25 cellular contexts compared by ENCODE assay signal in the genomic region with DNA sequence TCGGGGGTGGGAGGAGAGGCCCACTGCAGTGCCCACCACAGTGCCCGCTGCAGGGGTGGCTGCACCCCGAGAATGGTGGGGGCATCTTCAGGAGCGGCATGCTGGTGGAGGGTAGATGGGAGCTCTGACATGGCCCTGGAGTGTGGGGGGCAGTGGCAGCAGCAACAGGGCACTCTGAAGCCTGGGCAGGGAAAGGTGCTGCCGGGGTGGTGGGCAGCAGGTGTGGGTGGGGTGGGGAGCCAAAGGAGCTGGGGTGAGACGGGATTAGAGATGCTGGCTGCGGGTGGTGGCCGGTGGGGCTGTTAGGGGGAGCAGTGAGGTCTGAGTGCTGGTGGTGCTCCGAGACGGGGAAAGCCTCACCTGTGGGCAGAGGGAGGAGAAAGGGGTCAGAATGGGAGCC. TPM values are rescaled to one million over a fixed set of nuclear protein-coding genes. Genes with fewer than 3 reads are reported as not detected.
A peak's percentile ranks its signal among the peaks of the same experiment; 100 is the strongest.
DNase-seq lines count a peak whose midpoint lies in the region; ATAC-seq and TF ChIP-seq lines count a peak whose summit lies in the region.
"Had no signal": no experiment of that assay in that cellular context is flagged by ENCODE, and none has a peak within 500 bp of the region (broad histone marks: within the 10 kb centered on the region; RNA-seq: fewer than 3 reads in every experiment).

No MANE protein-coding gene starts in this region.

- no peaks in the 10 kb centered on the region for H3K4me1 Mint-ChIP-seq in activated T-cell treated with anti-CD3 and anti-CD28 coated beads, Interleukin-2, amount 50 U/mL, for 72 hours (ENCODE audit: low read depth)
- H3K4me1 Mint-ChIP-seq: activated CD4-positive, alpha-beta memory T cell treated with anti-CD3 and anti-CD28 coated beads, Interleukin-2, amount 10 ng/mL, durations not matched to agents 7 days and 5 days had no signal

- no peaks in the 10 kb centered on the region for H3K9me3 Mint-ChIP-seq in activated T-cell treated with anti-CD3 and anti-CD28 coated beads, Interleukin-2, amount 50 U/mL, for 72 hours
- H3K9me3 Mint-ChIP-seq: activated CD4-positive, alpha-beta memory T cell treated with anti-CD3 and anti-CD28 coated beads, Interleukin-2, amount 10 ng/mL, durations not matched to agents 7 days and 5 days; brain; immature natural killer cell; stimulated activated naive B cell treated with anti-CD40 and anti-IgM and Interleukin-4, amounts not matched to agents 10 μg/mL and 1 μg/mL and 100 μg/mL, for 72 hours had no signal

- CTCF ChIA-PET in IMR-90 (lab: Yijun Ruan, JAX): no interaction called here

- TF ChIP-seq CTCF in IMR-90 (conservative IDR thresholded peaks at IDR 0.05; ENCODE audit: low read depth, low read length) (no peak), esophagus muscularis mucosa (IDR thresholded peaks at IDR 0.05) (no peak), sigmoid colon (IDR thresholded peaks at IDR 0.05) (no peak), uterus (IDR thresholded peaks at IDR 0.05) (no peak)

- ATAC-seq in IMR-90 (ENCODE audit: low read depth) (no peak), HG02840 (IDR thresholded peaks at IDR 0.05; ENCODE audit: low FRiP score, unreplicated experiment) (no peak)
- no peak for ATAC-seq in activated T-cell treated with anti-CD3 and anti-CD28 coated beads, Interleukin-2, amount 50 U/mL, for 72 hours (replicated peaks in 1 of 2)
- ATAC-seq: HCT116; HepG2; right lobe of liver; SK-N-SH treated with all-trans-retinoic acid at 6 μM for 48 hours; stimulated activated naive B cell treated with anti-CD40 and anti-IgM and Interleukin-4, amounts not matched to agents 10 μg/mL and 1 μg/mL and 100 μg/mL, for 72 hours had no signal

- peaks cover 30% of the 10 kb centered on the region for H3K4me1 ChIP-seq in IMR-90 (ENCODE audit: control insufficient read depth, insufficient read depth, low read length)
- H3K4me1 ChIP-seq in esophagus muscularis mucosa: peaks cover 45 to 74% (median 52%) of the 10 kb centered on the region in 4 donors
- peaks cover 0 to 71% (median 57%) of the 10 kb centered on the region in 4 donors for H3K4me1 ChIP-seq in sigmoid colon
- peaks cover 0 to 13% of the 10 kb centered on the region in 2 donors for H3K4me1 ChIP-seq in uterus
- H3K4me1 ChIP-seq: BLaER1 had no signal

- H2BK120ac ChIP-seq in IMR-90 (ENCODE audit: low read depth, low read length): no peak overlapping the region; the same call in 1 of the 2 replicates

- no peaks in the 10 kb centered on the region for H3K27me3 Mint-ChIP-seq in activated T-cell treated with anti-CD3 and anti-CD28 coated beads, Interleukin-2, amount 50 U/mL, for 72 hours (ENCODE audit: low read depth)
- H3K27me3 Mint-ChIP-seq: activated CD4-positive, alpha-beta memory T cell treated with anti-CD3 and anti-CD28 coated beads, Interleukin-2, amount 10 ng/mL, durations not matched to agents 7 days and 5 days; brain; stimulated activated naive B cell treated with anti-CD40 and anti-IgM and Interleukin-4, amounts not matched to agents 10 μg/mL and 1 μg/mL and 100 μg/mL, for 72 hours had no signal

- H3K18ac ChIP-seq in IMR-90 (ENCODE audit: low read depth, low read length): no peak overlapping the region

- peaks cover 56% of the 10 kb centered on the region for H3K36me3 ChIP-seq in IMR-90 (ENCODE audit: control insufficient read depth, insufficient read depth, low read length)
- H3K36me3 ChIP-seq in esophagus muscularis mucosa: peaks cover 12 to 73% (median 54%) of the 10 kb centered on the region in 4 donors
- H3K36me3 ChIP-seq in sigmoid colon: peaks cover 6 to 64% (median 21%) of the 10 kb centered on the region in 4 donors
- no peaks in the 10 kb centered on the region for H3K36me3 ChIP-seq in uterus

- no peak for TF ChIP-seq RAD21 in IMR-90 (IDR thresholded peaks at IDR 0.05; ENCODE audit: low read length)

- 0 out of 4 replicates have a peak overlapping the region, but pooled peaks of 1 of the 2 experiments have one; percentile 44 for H4K8ac ChIP-seq in IMR-90 (ENCODE audit: low read depth in 2 of 2, low read length in 2 of 2)

- H3K4ac ChIP-seq in IMR-90 (ENCODE audit: low read depth, low read length): peak overlapping the region; percentile 62; the same call in 1 of the 2 replicates

- dilution Hi-C loops in IMR-90 (cut with HindIII; ENCODE audit: low sequenced_read_pairs, unreplicated experiment): no loop called here

- H3K4me3 ChIP-seq in IMR-90 (ENCODE audit: insufficient read depth, low read depth, low read length): no peak overlapping the region
- H3K4me3 ChIP-seq in esophagus muscularis mucosa: no peak overlapping the region
- H3K4me3 ChIP-seq in sigmoid colon: no peak overlapping the region
- no peak overlapping the region for H3K4me3 ChIP-seq in uterus
- H3K4me3 ChIP-seq: BLaER1, right lobe of liver, suprapubic skin had no signal

- H2BK20ac ChIP-seq in IMR-90 (ENCODE audit: low read depth, low read length): no peak overlapping the region

- H4K5ac ChIP-seq in IMR-90 (ENCODE audit: low read depth, low read length): no peak overlapping the region

- no peak overlapping the region for H2AK9ac ChIP-seq in IMR-90 (replicated peaks; ENCODE audit: low read depth, low read length, poor library complexity)

- H2BK15ac ChIP-seq in IMR-90 (ENCODE audit: low read depth, low read length): no peak overlapping the region

- H3K27ac Mint-ChIP-seq in activated T-cell treated with anti-CD3 and anti-CD28 coated beads, Interleukin-2, amount 50 U/mL, for 72 hours: no peak overlapping the region
- H3K27ac Mint-ChIP-seq: activated CD4-positive, alpha-beta memory T cell treated with anti-CD3 and anti-CD28 coated beads, Interleukin-2, amount 10 ng/mL, durations not matched to agents 7 days and 5 days; brain; stimulated activated naive B cell treated with anti-CD40 and anti-IgM and Interleukin-4, amounts not matched to agents 10 μg/mL and 1 μg/mL and 100 μg/mL, for 72 hours had no signal

- TF ChIP-seq POLR2A in IMR-90 (IDR thresholded peaks at IDR 0.05; ENCODE audit: low read depth, low read length) (no peak), esophagus muscularis mucosa (IDR thresholded peaks at IDR 0.05; ENCODE audit: low read depth) (no peak), sigmoid colon (IDR thresholded peaks at IDR 0.05) (no peak), uterus (IDR thresholded peaks at IDR 0.05) (no peak)

- peaks cover 50 to 76% of the 10 kb centered on the region in 2 experiments for H3K79me1 ChIP-seq in IMR-90 (ENCODE audit: low read depth in 1 of 2, low read length in 2 of 2)

- intact Hi-C loops in IMR-90 (cut with micrococcal nuclease) (no loop called here), esophagus muscularis mucosa (cut with DNase I) (no loop called here), sigmoid colon (cut with DNase I) (no loop called here), uterus (cut with DNase I; ENCODE audit: low total_unique reads) (no loop called here)

- 0 out of 2 replicates have a peak overlapping the region, but pooled peaks have one; percentile 5 for H3K23ac ChIP-seq in IMR-90 (ENCODE audit: low read depth, low read length)

- BruUV-seq in IMR-90 (replicated peaks; lab: Mats Ljungman, UMichigan): no TSS peak

- no peak overlapping the region for H3K4me3 Mint-ChIP-seq in activated T-cell treated with anti-CD3 and anti-CD28 coated beads, Interleukin-2, amount 50 U/mL, for 72 hours
- H3K4me3 Mint-ChIP-seq: activated CD4-positive, alpha-beta memory T cell treated with anti-CD3 and anti-CD28 coated beads, Interleukin-2, amount 10 ng/mL, durations not matched to agents 7 days and 5 days; brain; immature natural killer cell; stimulated activated naive B cell treated with anti-CD40 and anti-IgM and Interleukin-4, amounts not matched to agents 10 μg/mL and 1 μg/mL and 100 μg/mL, for 72 hours had no signal

- H3K9me1 ChIP-seq in IMR-90 (ENCODE audit: insufficient read depth, low read length): peaks cover 29% of the 10 kb centered on the region

- no peak overlapping the region for H4K91ac ChIP-seq in IMR-90 (ENCODE audit: insufficient read depth, low read depth, low read length)

- no peak overlapping the region for H3K4me2 ChIP-seq in IMR-90 (ENCODE audit: low read depth, low read length)
- H3K4me2 ChIP-seq: BLaER1 had no signal

- H3K27me3 ChIP-seq in IMR-90 (ENCODE audit: control insufficient read depth, insufficient read depth, low read length) (no peaks in the 10 kb centered on the region), esophagus muscularis mucosa (no peaks in the 10 kb centered on the region), sigmoid colon (no peaks in the 10 kb centered on the region), uterus (no peaks in the 10 kb centered on the region)
- H3K27me3 ChIP-seq: BLaER1, right lobe of liver, suprapubic skin had no signal

- H2BK5ac ChIP-seq in IMR-90 (ENCODE audit: low read depth, low read length, poor library complexity, severe bottlenecking): peak overlapping the region; percentile 90

- H2AFZ ChIP-seq in IMR-90 (replicated peaks; ENCODE audit: low read length, poor library complexity): no peak overlapping the region
- H2AFZ ChIP-seq: parathyroid adenoma had no signal

- H3K9me3 ChIP-seq in IMR-90 (ENCODE audit: control insufficient read depth, insufficient read depth, low read length): no peaks in the 10 kb centered on the region
- no peaks in the 10 kb centered on the region for H3K9me3 ChIP-seq in esophagus muscularis mucosa
- no peaks in the 10 kb centered on the region for H3K9me3 ChIP-seq in sigmoid colon
- H3K9me3 ChIP-seq in uterus: no peaks in the 10 kb centered on the region
- H3K9me3 ChIP-seq: BLaER1, right lobe of liver, suprapubic skin had no signal

- peaks cover 32% of the 10 kb centered on the region for H4K20me1 ChIP-seq in IMR-90 (ENCODE audit: insufficient read depth, low read length)

- H3K36me3 Mint-ChIP-seq in activated T-cell treated with anti-CD3 and anti-CD28 coated beads, Interleukin-2, amount 50 U/mL, for 72 hours (ENCODE audit: insufficient read depth in 2 of 2): peaks cover 6 to 7% of the 10 kb centered on the region in 2 donors

- no peak overlapping the region for H3K9ac ChIP-seq in IMR-90 (ENCODE audit: low read depth, low read length)
- H3K9ac ChIP-seq: BLaER1, parathyroid adenoma had no signal

- H3K14ac ChIP-seq in IMR-90 (replicated peaks; ENCODE audit: low read depth, low read length): no peak overlapping the region

- no peak overlapping the region for H2AK5ac ChIP-seq in IMR-90 (ENCODE audit: low read depth, low read length)

- DNase-seq in IMR-90: no peak
- DNase-seq in esophagus muscularis mucosa (ENCODE audit: extremely low spot score): no peak
- DNase-seq in sigmoid colon: no peak
- DNase-seq in uterus: no peak
- DNase-seq in activated T-cell treated with anti-CD3 and anti-CD28 coated beads, Interleukin-2, amount 50 U/mL, for 72 hours: no peak
- no peak for DNase-seq in NCI-H2029 treated with DMSO at 0.1 percent for 48 hours (lab: John Stamatoyannopoulos, UW)
- DNase-seq: activated CD4-positive, alpha-beta memory T cell treated with anti-CD3 and anti-CD28 coated beads, Interleukin-2, amount 10 ng/mL, durations not matched to agents 7 days and 5 days; activated CD8-positive, alpha-beta memory T cell treated with anti-CD3 and anti-CD28 coated beads, Interleukin-2, amount 50 U/mL, for 4 hours; activated naive CD4-positive, alpha-beta T cell treated with anti-CD3 and anti-CD28 coated beads, Interleukin-2, amount 50 U/mL, for 16 hours; DMS53; immature natural killer cell; NCI-H1417 treated with DMSO at 0.1 percent for 48 hours; NCI-H2081; NCI-H524 treated with DMSO at 0.1 percent for 48 hours; NK-92 treated with Interleukin-12 subunit alpha and Interleukin-12 subunit beta, amount 100 ng/mL, for 24 hours; right lobe of liver; stimulated activated naive B cell treated with anti-CD40 and anti-IgM and Interleukin-4, amounts not matched to agents 10 μg/mL and 1 μg/mL and 100 μg/mL, for 72 hours had no signal

- peak overlapping the region; percentile 83; the same call in 1 of the 2 replicates for H3K27ac ChIP-seq in IMR-90 (ENCODE audit: insufficient read depth, low read length)
- peak overlapping the region; percentile 75 to 82 (median 80) for H3K27ac ChIP-seq in esophagus muscularis mucosa (replicated peaks in 1 of 4)
- peak overlapping the region; percentile 72 to 83 (median 76) for H3K27ac ChIP-seq in sigmoid colon
- peak overlapping the region; percentile 71 to 89 for H3K27ac ChIP-seq in uterus
- H3K27ac ChIP-seq: BLaER1, parathyroid adenoma, right lobe of liver, suprapubic skin had no signal

- WGBS in IMR-90 (ENCODE audit: extremely low coverage in 2 of 2, insufficient read length in 1 of 2), 2 experiments: 93% methylated on average over 8 of the region's 10 CpGs; no CpG with 5 or more reads in 1 of the 2 experiments
- WGBS in esophagus muscularis mucosa: 91% methylated on average over 10 of the region's 10 CpGs
- 94 to 95% methylated on average over 10 of the region's 10 CpGs for WGBS in sigmoid colon, 2 donors

- in situ Hi-C loops in IMR-90 (cut with MboI; ENCODE audit: low sequenced_read_pairs): no loop called here

- POLR2A ChIA-PET in IMR-90 (lab: Charles Lee; ENCODE audit: unreplicated experiment): interaction anchor here (0.6 kb wide), 1 partner anchor 56 kb away, joined by 4 read pairs; no protein-coding TSS in a partner anchor

- H3K56ac ChIP-seq in IMR-90 (ENCODE audit: extremely low read depth, insufficient read depth, low read length): no peak overlapping the region

- TF ChIP-seq EP300 in esophagus muscularis mucosa (IDR thresholded peaks at IDR 0.05) (no peak), sigmoid colon (IDR thresholded peaks at IDR 0.05) (no peak)

RNA-seq across cellular contexts. Expression of a gene that starts 18.0 kb away (rescaled TPM):
- 8.1 and 9.5 TPM in 2 replicates for total RNA-seq in IMR-90 (2012; rRNA removed)
- polyA plus RNA-seq in IMR-90 (2012; rRNA removed): 51.4 and 52.2 TPM in 2 replicates
- 21.3 and 26.2 TPM in 2 replicates for polyA plus RNA-seq in IMR-90 (2012; cell fraction: cytosol; rRNA removed)
- 386 and 448 TPM in 2 replicates for polyA plus RNA-seq in IMR-90 (2012; cell fraction: nucleus; rRNA removed; ENCODE audit: low replicate concordance)
- total RNA-seq in esophagus muscularis mucosa: 10 to 100 TPM; 24.4 to 65.6 (median 50.7) TPM
- total RNA-seq in sigmoid colon: 10 to 100 TPM; 39.6 to 82.8 (median 43.9) TPM
- 10 to 100 TPM in 2 of 3 donors, 1 to 10 TPM in 1; 9.0 to 87.4 (median 10.2) TPM for polyA plus RNA-seq in sigmoid colon
- total RNA-seq in uterus: 100 to 1,000 TPM in 1 of 4 donors, 10 to 100 TPM in 3; 16.5 to 117 (median 39.4) TPM
- total RNA-seq in activated T-cell treated with anti-CD3 and anti-CD28 coated beads, Interleukin-2, amount 50 U/mL, for 72 hours: 100 to 1,000 TPM in 1 of 2 donors, 10 to 100 TPM in 1; 79.6 to 105 TPM

RNA-seq across cellular contexts. Expression of a gene that starts 19.6 kb away (rescaled TPM):
- total RNA-seq in IMR-90 (2012; rRNA removed) (130 and 141 TPM in 2 replicates), esophagus muscularis mucosa (10 to 100 TPM; 58.1 to 92.1 (median 66.0) TPM), sigmoid colon (10 to 100 TPM; 47.8 to 55.1 (median 51.6) TPM), uterus (100 to 1,000 TPM in 2 of 4 donors, 10 to 100 TPM in 2; 61.0 to 146 (median 95.6) TPM)
- polyA plus RNA-seq in IMR-90 (2012; rRNA removed) (160 and 170 TPM in 2 replicates), sigmoid colon (10 to 100 TPM; 69.7 to 78.4 (median 72.6) TPM)
- 124 and 130 TPM in 2 replicates for polyA plus RNA-seq in IMR-90 (2012; cell fraction: cytosol; rRNA removed)
- 358 and 582 TPM in 2 replicates for polyA plus RNA-seq in IMR-90 (2012; cell fraction: nucleus; rRNA removed; ENCODE audit: low replicate concordance)
- total RNA-seq in activated T-cell treated with anti-CD3 and anti-CD28 coated beads, Interleukin-2, amount 50 U/mL, for 72 hours: 100 to 1,000 TPM in 1 of 2 donors, 10 to 100 TPM in 1; 89.2 to 117 TPM

RNA-seq across cellular contexts. Expression of a gene that starts 26.8 kb away (rescaled TPM):
- total RNA-seq in IMR-90 (2012; rRNA removed): 0.54 and 0.56 TPM in 2 replicates
- 3.6 and 3.9 TPM in 2 replicates for polyA plus RNA-seq in IMR-90 (2012; rRNA removed)
- polyA plus RNA-seq in IMR-90 (2012; cell fraction: cytosol; rRNA removed): 0.49 and 1.3 TPM in 2 replicates
- 20.3 and 32.4 TPM in 2 replicates for polyA plus RNA-seq in IMR-90 (2012; cell fraction: nucleus; rRNA removed; ENCODE audit: low replicate concordance)
- 10 to 100 TPM in 1 of 4 donors, 1 to 10 TPM in 3; 6.7 to 15.2 (median 7.5) TPM for total RNA-seq in esophagus muscularis mucosa
- 1 to 10 TPM; 4.6 to 8.0 (median 6.5) TPM for total RNA-seq in sigmoid colon
- 10 to 100 TPM in 1 of 3 donors, 1 to 10 TPM in 2; 3.0 to 20.2 (median 7.2) TPM for polyA plus RNA-seq in sigmoid colon
- 10 to 100 TPM in 1 of 4 donors, 1 to 10 TPM in 3; 3.6 to 20.0 (median 7.1) TPM for total RNA-seq in uterus
- total RNA-seq in activated T-cell treated with anti-CD3 and anti-CD28 coated beads, Interleukin-2, amount 50 U/mL, for 72 hours: 1 to 10 TPM; 4.0 to 5.7 TPM

RNA-seq across cellular contexts. Expression of a gene that starts 39.0 kb away (rescaled TPM):
- total RNA-seq in IMR-90 (2012; rRNA removed): 70.4 and 72.5 TPM in 2 replicates
- 534 and 574 TPM in 2 replicates for polyA plus RNA-seq in IMR-90 (2012; rRNA removed)
- polyA plus RNA-seq in IMR-90 (2012; cell fraction: cytosol; rRNA removed): 252 and 588 TPM in 2 replicates
- polyA plus RNA-seq in IMR-90 (2012; cell fraction: nucleus; rRNA removed; ENCODE audit: low replicate concordance): 1,535 and 3,107 TPM in 2 replicates
- total RNA-seq in esophagus muscularis mucosa: 1,000 to 10,000 TPM in 1 of 4 donors, 100 to 1,000 TPM in 3; 316 to 1,085 (median 575) TPM
- total RNA-seq in sigmoid colon: 100 to 1,000 TPM; 274 to 923 (median 482) TPM
- polyA plus RNA-seq in sigmoid colon: 10 to 100 TPM in 2 of 3 donors, 1 to 10 TPM in 1; 7.2 to 58.5 (median 14.4) TPM
- 100 to 1,000 TPM; 102 to 543 (median 193) TPM for total RNA-seq in uterus
- total RNA-seq in activated T-cell treated with anti-CD3 and anti-CD28 coated beads, Interleukin-2, amount 50 U/mL, for 72 hours: 10 to 100 TPM; 87.5 to 93.9 TPM

RNA-seq across cellular contexts. Expression of a gene that starts 55.6 kb away (rescaled TPM):
- total RNA-seq in IMR-90 (2012; rRNA removed): 123 and 142 TPM in 2 replicates
- 269 and 357 TPM in 2 replicates for polyA plus RNA-seq in IMR-90 (2012; rRNA removed)
- polyA plus RNA-seq in IMR-90 (2012; cell fraction: cytosol; rRNA removed): 258 and 428 TPM in 2 replicates
- 81.0 and 128 TPM in 2 replicates for polyA plus RNA-seq in IMR-90 (2012; cell fraction: nucleus; rRNA removed; ENCODE audit: low replicate concordance)
- total RNA-seq in esophagus muscularis mucosa: 10 to 100 TPM; 47.3 to 75.7 (median 62.3) TPM
- total RNA-seq in sigmoid colon: 10 to 100 TPM; 48.9 to 64.5 (median 55.6) TPM
- 100 to 1,000 TPM in 1 of 3 donors, 10 to 100 TPM in 2; 37.2 to 221 (median 73.8) TPM for polyA plus RNA-seq in sigmoid colon
- total RNA-seq in uterus: 100 to 1,000 TPM in 2 of 4 donors, 10 to 100 TPM in 2; 12.8 to 106 (median 73.4) TPM
- 100 to 1,000 TPM in 1 of 2 donors, 10 to 100 TPM in 1; 96.2 to 107 TPM for total RNA-seq in activated T-cell treated with anti-CD3 and anti-CD28 coated beads, Interleukin-2, amount 50 U/mL, for 72 hours
